In genomic region chr1:43238991-43239469, GRCh38 we compare ENCODE assay signal across 14 cellular contexts. TPM values are rescaled to one million over a fixed set of nuclear protein-coding genes. Genes with fewer than 3 reads are reported as not detected.
DNase-seq lines count a peak whose midpoint lies in the region; ATAC-seq and TF ChIP-seq lines count a peak whose summit lies in the region.
"Had no signal": no experiment of that assay in that cellular context is flagged by ENCODE, and none has a peak within 500 bp of the region (broad histone marks: within the 10 kb centered on the region; RNA-seq: fewer than 3 reads in every experiment).

No MANE protein-coding gene starts in this region.

- H3K9me3 ChIP-seq in OCI-LY3 (ENCODE audit: insufficient read depth, low read length), result no peaks in the 10 kb centered on the region
- H3K9me3 ChIP-seq: tibial nerve had no signal

- H3K4me2 ChIP-seq in OCI-LY3 (ENCODE audit: low read length), result peak overlapping the region; percentile 68
- H3K4me2 ChIP-seq: GM23338 had no signal

- TF ChIP-seq CTCF in OCI-LY3 (IDR thresholded peaks at IDR 0.05; ENCODE audit: low read depth, low read length), result no peak

- H2AFZ ChIP-seq in OCI-LY3 (ENCODE audit: low read depth, low read length), result no peak overlapping the region
- H2AFZ ChIP-seq: GM23338 had no signal

- H3K27me3 ChIP-seq in OCI-LY3 (ENCODE audit: low read depth, low read length), result no peaks in the 10 kb centered on the region
- H3K27me3 ChIP-seq: tibial nerve had no signal

- H3K4me3 ChIP-seq in OCI-LY3 (ENCODE audit: low read length), result no peak overlapping the region
- H3K4me3 ChIP-seq: GM23338, tibial nerve had no signal

- no peaks in the 10 kb centered on the region for H3K79me2 ChIP-seq in OCI-LY3 (ENCODE audit: low read length)

- DNase-seq in islet precursor cell (peak; percentile 27), NCI-H524 (lab: John Stamatoyannopoulos, UW) (no peak), occipital lobe (lab: John Stamatoyannopoulos, UW) (no peak), pons (ENCODE audit: low spot score) (no peak)
- DNase-seq: NCI-H2171 treated with DMSO at 0.1 percent for 48 hours; stimulated activated CD4-positive, alpha-beta T cell treated with anti-CD3 and anti-CD28 coated beads, Interleukin-15, amount 100 ng/mL, for 24 hours had no signal

- H3K9ac ChIP-seq in OCI-LY3 (ENCODE audit: low read length), result no peak overlapping the region

- no peaks in the 10 kb centered on the region for H3K36me3 ChIP-seq in OCI-LY3 (replicated peaks; ENCODE audit: low read depth, low read length)
- H3K36me3 ChIP-seq: tibial nerve had no signal

- peak; percentile 21 for ATAC-seq in GM18505 (IDR thresholded peaks at IDR 0.05; ENCODE audit: unreplicated experiment)
- ATAC-seq in GM21825 (IDR thresholded peaks at IDR 0.05; ENCODE audit: unreplicated experiment), result peak; percentile 35
- no peak for ATAC-seq in HG03442 (IDR thresholded peaks at IDR 0.05; ENCODE audit: unreplicated experiment)

- H4K20me1 ChIP-seq in OCI-LY3 (ENCODE audit: insufficient read depth, low read length), result no peaks in the 10 kb centered on the region

- peak overlapping the region; percentile 39; the same call in 1 of the 2 replicates for H3K27ac ChIP-seq in OCI-LY3 (ENCODE audit: low read length)

- peaks cover 19% of the 10 kb centered on the region for H3K4me1 ChIP-seq in OCI-LY3 (ENCODE audit: low read length)

- TF ChIP-seq POLR2A in GM18505 (IDR thresholded peaks at IDR 0.05; ENCODE audit: borderline replicate concordance, extremely low read depth, insufficient read depth, insufficient read length), result no peak

RNA-seq across cellular contexts. Expression of gene TMEM125, which starts 30.8 kb away (rescaled TPM):
- 0.78 TPM for total RNA-seq in occipital lobe
- total RNA-seq: chondrocyte, HT1080 had no signal

RNA-seq across cellular contexts. Expression of gene C1orf210, which starts 46.4 kb away (rescaled TPM):
- not detected for total RNA-seq in occipital lobe
- total RNA-seq: chondrocyte, HT1080, tibial nerve had no signal
